19 cellular contexts compared by ENCODE assay signal in genomic region chr5:110932755-110933488, GRCh38.
A peak's percentile ranks its signal among the peaks of the same experiment; 100 is the strongest.
DNase-seq lines count a peak whose midpoint lies in the region; ATAC-seq and TF ChIP-seq lines count a peak whose summit lies in the region.
"Had no signal": no experiment of that assay in that cellular context is flagged by ENCODE, and none has a peak within 500 bp of the region (broad histone marks: within the 10 kb centered on the region; RNA-seq: fewer than 3 reads in every experiment).

No MANE protein-coding gene starts in this region.

- H3K4me2 ChIP-seq in mesenchymal stem cell (ENCODE audit: low read length, poor library complexity, severe bottlenecking) (no peak overlapping the region), trophoblast cell (ENCODE audit: low read length) (no peak overlapping the region)

- H2AFZ ChIP-seq in mesenchymal stem cell (ENCODE audit: low read depth, low read length) (no peak overlapping the region), trophoblast cell (ENCODE audit: insufficient read depth, low read length, poor library complexity) (no peak overlapping the region)
- H2AFZ ChIP-seq: GM23248 had no signal

- no peaks in the 10 kb centered on the region for H3K36me3 Mint-ChIP-seq in immature natural killer cell
- H3K36me3 Mint-ChIP-seq: memory B cell had no signal

- H2AK5ac ChIP-seq in mesenchymal stem cell (ENCODE audit: low read length, severe bottlenecking) (no peak overlapping the region), trophoblast cell (ENCODE audit: low read length) (no peak overlapping the region)

- H3K9ac ChIP-seq in mesenchymal stem cell (ENCODE audit: low read length) (no peak overlapping the region), trophoblast cell (ENCODE audit: low read length) (no peak overlapping the region)
- H3K9ac ChIP-seq: GM23248 had no signal

- H3K9me3 ChIP-seq in mesenchymal stem cell (ENCODE audit: control insufficient read depth, low read length) (no peaks in the 10 kb centered on the region), trophoblast cell (ENCODE audit: insufficient read depth, low read depth, low read length) (peaks cover 5% of the 10 kb centered on the region)
- H3K9me3 ChIP-seq: BE2C had no signal

- H3K27me3 Mint-ChIP-seq in immature natural killer cell (ENCODE audit: low read depth in 3 of 3): no peaks in the 10 kb centered on the region

- H3K4me1 ChIP-seq in mesenchymal stem cell (ENCODE audit: control insufficient read depth, insufficient read depth, low read depth, low read length): no peaks in the 10 kb centered on the region
- H3K4me1 ChIP-seq in trophoblast cell (ENCODE audit: control insufficient read depth in 1 of 2, insufficient read depth in 2 of 2, low read length in 2 of 2): no peaks in the 10 kb centered on the region
- H3K4me1 ChIP-seq: BE2C had no signal

- H3K18ac ChIP-seq in mesenchymal stem cell (ENCODE audit: low read depth in 1 of 2, low read length in 2 of 2) (peak overlapping the region; percentile 4 to 42), trophoblast cell (ENCODE audit: low read length) (no peak overlapping the region)

- peak; percentile 76 for ATAC-seq in GM19043 (IDR thresholded peaks at IDR 0.05; ENCODE audit: low read depth, unreplicated experiment)
- ATAC-seq in HG02588 (IDR thresholded peaks at IDR 0.05; ENCODE audit: unreplicated experiment): peak; percentile 79
- ATAC-seq in HG03095 (IDR thresholded peaks at IDR 0.05; ENCODE audit: unreplicated experiment): peak; percentile 60
- ATAC-seq: stimulated activated naive CD8-positive, alpha-beta T cell treated with anti-CD3 and anti-CD28 coated beads, Interleukin-15, amount 100 ng/mL, for 72 hours; WTC11 had no signal

- no peaks in the 10 kb centered on the region for H3K4me1 Mint-ChIP-seq in immature natural killer cell
- H3K4me1 Mint-ChIP-seq: memory B cell; neural crest cell; stimulated activated naive CD8-positive, alpha-beta T cell treated with anti-CD3 and anti-CD28 coated beads, Interleukin-15, amount 100 ng/mL, for 72 hours; WTC11 had no signal

- H3K27ac ChIP-seq in mesenchymal stem cell (ENCODE audit: low read length, poor library complexity, severe bottlenecking) (no peak overlapping the region), trophoblast cell (ENCODE audit: low read depth, low read length) (no peak overlapping the region)
- H3K27ac ChIP-seq: GM23248 had no signal

- no peak overlapping the region for H4K12ac ChIP-seq in trophoblast cell (ENCODE audit: low read depth, low read length)

- H3K79me1 ChIP-seq in mesenchymal stem cell (replicated peaks; ENCODE audit: low read length, poor library complexity, severe bottlenecking) (no peaks in the 10 kb centered on the region), trophoblast cell (ENCODE audit: low read length) (no peaks in the 10 kb centered on the region)

- no peak overlapping the region for H3K4me3 ChIP-seq in mesenchymal stem cell (ENCODE audit: insufficient read depth in 1 of 2, low read depth in 1 of 2, low read length in 2 of 2)
- no peak overlapping the region for H3K4me3 ChIP-seq in trophoblast cell (ENCODE audit: low read depth, low read length)
- H3K4me3 ChIP-seq: GM23248 had no signal

- 76% methylated on average over 1 of the region's 1 CpG for WGBS in mesenchymal stem cell
- no CpG with 5 or more reads among the region's 1 CpG for WGBS in trophoblast cell (ENCODE audit: extremely low coverage, insufficient coverage, insufficient read length)

- DNase-seq in mesenchymal stem cell: no peak
- DNase-seq in GM20000 (ENCODE audit: low spot score): no peak
- no peak for DNase-seq in NCI-H2081 treated with DMSO at 0.1 percent for 48 hours (lab: John Stamatoyannopoulos, UW)
- no peak for DNase-seq in immature natural killer cell
- no peak for DNase-seq in trophoblast cell
- DNase-seq: BE2C; GDM1; GM23248; head of caudate nucleus; NCI-H1694; stimulated activated CD4-positive, alpha-beta T cell treated with anti-CD3 and anti-CD28 coated beads, Interleukin-12 subunit alpha, Interleukin-12 subunit beta, amount 100 ng/mL, for 4 hours; stimulated activated naive CD8-positive, alpha-beta T cell treated with anti-CD3 and anti-CD28 coated beads, Interleukin-15, amount 100 ng/mL, for 72 hours had no signal

- no peak overlapping the region for H2BK5ac ChIP-seq in mesenchymal stem cell (ENCODE audit: low read depth, low read length, poor library complexity, severe bottlenecking)
- no peak overlapping the region for H2BK5ac ChIP-seq in trophoblast cell (ENCODE audit: low read depth, low read length, poor library complexity)

- H3K79me2 ChIP-seq in trophoblast cell (ENCODE audit: control insufficient read depth, insufficient read depth, low read length, poor library complexity): no peaks in the 10 kb centered on the region

- H3K36me3 ChIP-seq in mesenchymal stem cell (ENCODE audit: control insufficient read depth in 1 of 2, insufficient read depth in 2 of 2, low read depth in 1 of 2, low read length in 2 of 2) (no peaks in the 10 kb centered on the region), trophoblast cell (ENCODE audit: control insufficient read depth in 1 of 2, insufficient read depth in 2 of 2, low read length in 2 of 2) (no peaks in the 10 kb centered on the region)
- H3K36me3 ChIP-seq: BE2C had no signal

- H3K4me3 Mint-ChIP-seq in immature natural killer cell: no peak overlapping the region
- H3K4me3 Mint-ChIP-seq: memory B cell; neural crest cell; stimulated activated naive CD8-positive, alpha-beta T cell treated with anti-CD3 and anti-CD28 coated beads, Interleukin-15, amount 100 ng/mL, for 72 hours; T-helper 1 cell treated with Interleukin-12 subunit alpha and Interleukin-12 subunit beta and Interleukin-4 antibody, amounts not matched to agents 30 μg/mL and 1 μg/mL, for 36 hours; WTC11 had no signal

- H3K27me3 ChIP-seq in mesenchymal stem cell (ENCODE audit: control insufficient read depth in 1 of 2, insufficient read depth in 1 of 2, low read length in 2 of 2): peaks cover 0 to 14% of the 10 kb centered on the region in 2 experiments
- H3K27me3 ChIP-seq in trophoblast cell (ENCODE audit: insufficient read depth, low read length): peaks cover 1% of the 10 kb centered on the region
- H3K27me3 ChIP-seq: BE2C had no signal

- H3K4ac ChIP-seq in mesenchymal stem cell (ENCODE audit: low read depth in 1 of 2, low read length in 2 of 2): peak overlapping the region in 1 of 2 experiments; percentile 43
- no peak overlapping the region for H3K4ac ChIP-seq in trophoblast cell (ENCODE audit: low read depth, low read length)

- peaks cover 0 to 23% (median 8%) of the 10 kb centered on the region in 6 donors for H3K9me3 Mint-ChIP-seq in immature natural killer cell
- H3K9me3 Mint-ChIP-seq: memory B cell; T-helper 1 cell treated with Interleukin-12 subunit alpha and Interleukin-12 subunit beta and Interleukin-4 antibody, amounts not matched to agents 30 μg/mL and 1 μg/mL, for 36 hours had no signal

- H3K23ac ChIP-seq in mesenchymal stem cell (ENCODE audit: low read length in 2 of 2) (no peak overlapping the region), trophoblast cell (ENCODE audit: low read length) (no peak overlapping the region)

- H2BK15ac ChIP-seq in mesenchymal stem cell (ENCODE audit: low read depth, poor library complexity, severe bottlenecking): no peak overlapping the region

- H2BK12ac ChIP-seq in mesenchymal stem cell (ENCODE audit: low read length in 2 of 2): peak overlapping the region in 1 of 2 experiments; percentile 57
- no peak overlapping the region for H2BK12ac ChIP-seq in trophoblast cell (ENCODE audit: low read length)

- H2BK120ac ChIP-seq in mesenchymal stem cell (ENCODE audit: low read depth, low read length): no peak overlapping the region
- H2BK120ac ChIP-seq in trophoblast cell (ENCODE audit: insufficient read depth, low read length, poor library complexity): no peak overlapping the region

- H4K8ac ChIP-seq in mesenchymal stem cell (ENCODE audit: low read length): no peak overlapping the region
- H4K8ac ChIP-seq in trophoblast cell (ENCODE audit: low read depth, low read length): no peak overlapping the region

- H3K27ac Mint-ChIP-seq in immature natural killer cell: no peak overlapping the region
- H3K27ac Mint-ChIP-seq: memory B cell; stimulated activated naive CD8-positive, alpha-beta T cell treated with anti-CD3 and anti-CD28 coated beads, Interleukin-15, amount 100 ng/mL, for 72 hours; T-helper 1 cell treated with Interleukin-12 subunit alpha and Interleukin-12 subunit beta and Interleukin-4 antibody, amounts not matched to agents 30 μg/mL and 1 μg/mL, for 36 hours; WTC11 had no signal

- H3K14ac ChIP-seq in mesenchymal stem cell (ENCODE audit: low read length in 2 of 2) (peak overlapping the region in 1 of 2 experiments; percentile 83), trophoblast cell (ENCODE audit: low read length) (no peak overlapping the region)

- no peak for TF ChIP-seq CTCF in GM20000 (IDR thresholded peaks at IDR 0.05; ENCODE audit: extremely low read depth, missing control alignments)

- peak overlapping the region; percentile 23 for H4K91ac ChIP-seq in mesenchymal stem cell (ENCODE audit: low read length)
- no peak overlapping the region for H4K91ac ChIP-seq in trophoblast cell (ENCODE audit: low read depth, low read length)
